Comparison of ENCODE assay signal across 14 cellular contexts in genomic region chr7:88291401-88292173, GRCh38. TPM values are rescaled to one million over a fixed set of nuclear protein-coding genes. Genes with fewer than 3 reads are reported as not detected.
DNase-seq lines count a peak whose midpoint lies in the region; ATAC-seq, FAIRE-seq and TF ChIP-seq lines count a peak whose summit lies in the region.
"Had no signal": no experiment of that assay in that cellular context is flagged by ENCODE, and none has a peak within 500 bp of the region (broad histone marks: within the 10 kb centered on the region; RNA-seq: fewer than 3 reads in every experiment).

No MANE protein-coding gene starts in this region.

- H3K36me3 ChIP-seq in breast epithelium (no peaks in the 10 kb centered on the region), left lung (peaks cover 0 to 15% of the 10 kb centered on the region in 2 donors), gastrocnemius medialis (no peaks in the 10 kb centered on the region)

- H3K27me3 ChIP-seq in breast epithelium (no peaks in the 10 kb centered on the region), left lung (no peaks in the 10 kb centered on the region), gastrocnemius medialis (no peaks in the 10 kb centered on the region)

- H3K4me1 ChIP-seq in breast epithelium (no peaks in the 10 kb centered on the region), left lung (peaks cover 0 to 4% of the 10 kb centered on the region in 2 donors), gastrocnemius medialis (no peaks in the 10 kb centered on the region)

- no TSS peak for BruUV-seq in MCF 10A (replicated peaks; lab: Mats Ljungman, UMichigan)

- H3K27ac Mint-ChIP-seq in MCF 10A (ENCODE audit: low read depth, unreplicated experiment): no peak overlapping the region
- no peak overlapping the region for H3K27ac Mint-ChIP-seq in activated T-helper 2 cell treated with anti-CD3 and anti-CD28 coated beads, Interferon-gamma antibody, Interleukin-2, Interleukin-4, amounts not matched to agents 10 μg/mL and 5 μg/mL and 100 μg/mL, durations not matched to agents 14 hours and 24 hours and 36 hours
- H3K27ac Mint-ChIP-seq: activated naive CD4-positive, alpha-beta T cell treated with anti-CD3 and anti-CD28 coated beads for 36 hours had no signal

- no peak overlapping the region for H3K4me3 Mint-ChIP-seq in MCF 10A (ENCODE audit: unreplicated experiment)
- no peak overlapping the region for H3K4me3 Mint-ChIP-seq in activated T-helper 2 cell treated with anti-CD3 and anti-CD28 coated beads, Interferon-gamma antibody, Interleukin-2, Interleukin-4, amounts not matched to agents 10 μg/mL and 5 μg/mL and 100 μg/mL, durations not matched to agents 14 hours and 24 hours and 36 hours (ENCODE audit: low read depth)
- H3K4me3 Mint-ChIP-seq: activated naive CD4-positive, alpha-beta T cell treated with anti-CD3 and anti-CD28 coated beads for 36 hours had no signal

- peaks cover 14% of the 10 kb centered on the region for H3K4me1 Mint-ChIP-seq in MCF 10A (ENCODE audit: insufficient read depth, unreplicated experiment)
- H3K4me1 Mint-ChIP-seq in activated T-helper 2 cell treated with anti-CD3 and anti-CD28 coated beads, Interferon-gamma antibody, Interleukin-2, Interleukin-4, amounts not matched to agents 10 μg/mL and 5 μg/mL and 100 μg/mL, durations not matched to agents 14 hours and 24 hours and 36 hours (ENCODE audit: low read depth): no peaks in the 10 kb centered on the region

- ATAC-seq in left lung (peak; percentile 81), gastrocnemius medialis (no peak)

- TF ChIP-seq CTCF in breast epithelium (IDR thresholded peaks at IDR 0.05): no peak
- TF ChIP-seq CTCF in MCF 10A (IDR thresholded peaks at IDR 0.05; ENCODE audit: unreplicated experiment): no peak
- TF ChIP-seq CTCF in astrocyte of the spinal cord (IDR thresholded peaks at IDR 0.05; ENCODE audit: low read depth, low read length): no peak
- no peak for TF ChIP-seq CTCF in left lung (IDR thresholded peaks at IDR 0.05)
- TF ChIP-seq CTCF in gastrocnemius medialis (IDR thresholded peaks at IDR 0.05 in 4 of 5, conservative IDR thresholded peaks at IDR 0.05 in 1 of 5): no peak

- no peaks in the 10 kb centered on the region for H3K9me3 Mint-ChIP-seq in MCF 10A (ENCODE audit: unreplicated experiment)
- H3K9me3 Mint-ChIP-seq in activated T-helper 2 cell treated with anti-CD3 and anti-CD28 coated beads, Interferon-gamma antibody, Interleukin-2, Interleukin-4, amounts not matched to agents 10 μg/mL and 5 μg/mL and 100 μg/mL, durations not matched to agents 14 hours and 24 hours and 36 hours: no peaks in the 10 kb centered on the region
- H3K9me3 Mint-ChIP-seq: activated naive CD4-positive, alpha-beta T cell treated with anti-CD3 and anti-CD28 coated beads for 36 hours had no signal

- CTCF ChIA-PET in MCF 10A (lab: Yijun Ruan, JAX): no interaction called here

- POLR2A ChIA-PET in MCF 10A (lab: Yijun Ruan, JAX): interaction anchor here (0.9 kb wide), 1 partner anchor 11 kb away, joined by 3 read pairs; no protein-coding TSS in a partner anchor

- H3K27ac ChIP-seq in breast epithelium (peak overlapping the region; percentile 69 to 83), left lung (peak overlapping the region; percentile 54 to 61), gastrocnemius medialis (no peak overlapping the region)

- no peak for TF ChIP-seq POLR2A in breast epithelium (IDR thresholded peaks at IDR 0.05)
- no peak for TF ChIP-seq POLR2A in gastrocnemius medialis (IDR thresholded peaks at IDR 0.05)

- in situ Hi-C loops in astrocyte of the spinal cord (cut with HindIII; ENCODE audit: low sequenced_read_pairs) (no loop called here), gastrocnemius medialis (cut with MboI; ENCODE audit: low sequenced_read_pairs in 4 of 4) (no loop called here)

- DNase-seq in breast epithelium (ENCODE audit: low spot score in 2 of 2) (no peak), MCF 10A (ENCODE audit: unreplicated experiment) (no peak), astrocyte of the spinal cord (ENCODE audit: low read depth, low spot score) (peak; percentile 38), left lung (peak in 1 of 2 donors; percentile 48), urothelium cell line (ENCODE audit: low spot score) (peak; percentile 59), gastrocnemius medialis (no peak), globus pallidus (ENCODE audit: low spot score) (no peak)
- no peak for DNase-seq in activated T-helper 2 cell treated with anti-CD3 and anti-CD28 coated beads, Interferon-gamma antibody, Interleukin-2, Interleukin-4, amounts not matched to agents 10 μg/mL and 5 μg/mL and 100 μg/mL, durations not matched to agents 14 hours and 24 hours and 36 hours (ENCODE audit: low spot score)
- DNase-seq: activated naive CD4-positive, alpha-beta T cell treated with anti-CD3 and anti-CD28 coated beads for 36 hours; cerebellar nuclear complex; DMS 273 treated with DMSO at 0.1 percent for 48 hours; mesendoderm; NCI-H446 had no signal

- H3K36me3 Mint-ChIP-seq in MCF 10A (ENCODE audit: insufficient read depth, unreplicated experiment): no peaks in the 10 kb centered on the region
- no peaks in the 10 kb centered on the region for H3K36me3 Mint-ChIP-seq in activated T-helper 2 cell treated with anti-CD3 and anti-CD28 coated beads, Interferon-gamma antibody, Interleukin-2, Interleukin-4, amounts not matched to agents 10 μg/mL and 5 μg/mL and 100 μg/mL, durations not matched to agents 14 hours and 24 hours and 36 hours (ENCODE audit: low read depth)

- no peak for FAIRE-seq in urothelium cell line (lab: Jason Lieb, UNC)
- FAIRE-seq: endothelial cell of umbilical vein had no signal

- intact Hi-C loops in breast epithelium (cut with DNase I; ENCODE audit: low total_unique reads): no loop called here
- intact Hi-C loops in MCF 10A (cut with micrococcal nuclease): no loop called here
- intact Hi-C loops in left lung (cut with DNase I): no loop called here
- intact Hi-C loops in activated T-helper 2 cell treated with anti-CD3 and anti-CD28 coated beads, Interferon-gamma antibody, Interleukin-2, Interleukin-4, amounts not matched to agents 10 μg/mL and 5 μg/mL and 100 μg/mL, durations not matched to agents 14 hours and 24 hours and 36 hours (cut with micrococcal nuclease): no loop called here
- intact Hi-C loops in gastrocnemius medialis (cut with DNase I; ENCODE audit: low total_unique reads): no loop called here

- H3K27me3 Mint-ChIP-seq in MCF 10A (ENCODE audit: insufficient read depth, unreplicated experiment): no peaks in the 10 kb centered on the region
- H3K27me3 Mint-ChIP-seq in activated T-helper 2 cell treated with anti-CD3 and anti-CD28 coated beads, Interferon-gamma antibody, Interleukin-2, Interleukin-4, amounts not matched to agents 10 μg/mL and 5 μg/mL and 100 μg/mL, durations not matched to agents 14 hours and 24 hours and 36 hours (ENCODE audit: low read depth): no peaks in the 10 kb centered on the region

- H3K9me3 ChIP-seq in breast epithelium: peaks cover 0 to 5% of the 10 kb centered on the region in 2 donors
- peaks cover 0 to 2% of the 10 kb centered on the region in 2 donors for H3K9me3 ChIP-seq in left lung
- no peaks in the 10 kb centered on the region for H3K9me3 ChIP-seq in gastrocnemius medialis

- H3K4me3 ChIP-seq in breast epithelium: no peak overlapping the region
- no peak overlapping the region for H3K4me3 ChIP-seq in astrocyte of the spinal cord (ENCODE audit: low read depth, low read length)
- no peak overlapping the region for H3K4me3 ChIP-seq in left lung
- no peak overlapping the region for H3K4me3 ChIP-seq in gastrocnemius medialis

RNA-seq across cellular contexts. Expression of gene STEAP4, which starts 15.1 kb away (rescaled TPM):
- total RNA-seq in breast epithelium (100 to 1,000 TPM in 1 of 3 donors, 10 to 100 TPM in 2; 49.3 to 165 (median 73.1) TPM), MCF 10A (2022) (not detected in 2 replicates), left lung (100 to 1,000 TPM in 1 of 2 donors, 10 to 100 TPM in 1; 93.0 to 149 TPM), gastrocnemius medialis (10 to 100 TPM; 13.5 to 24.5 (median 16.2) TPM)
- total RNA-seq in activated T-helper 2 cell treated with anti-CD3 and anti-CD28 coated beads, Interferon-gamma antibody, Interleukin-2, Interleukin-4, amounts not matched to agents 10 μg/mL and 5 μg/mL and 100 μg/mL, durations not matched to agents 14 hours and 24 hours and 36 hours: 0.39 and 0.48 TPM in 2 replicates
- total RNA-seq: activated naive CD4-positive, alpha-beta T cell treated with anti-CD3 and anti-CD28 coated beads for 36 hours; endothelial cell of umbilical vein had no signal

Comparison
In these comparisons a context has a peak if more than half of its experiments do, and no peak if none do; other contexts are left out.
1. DNase-seq: peak in astrocyte of the spinal cord (single experiment) and urothelium cell line (single experiment); none in breast epithelium (0 of 2), MCF 10A (single experiment), activated T-helper 2 cell treated with anti-CD3 and anti-CD28 coated beads, Interferon-gamma antibody, Interleukin-2, Interleukin-4, amounts not matched to agents 10 μg/mL and 5 μg/mL and 100 μg/mL, durations not matched to agents 14 hours and 24 hours and 36 hours (single experiment), gastrocnemius medialis (0 of 2) and globus pallidus (single experiment).
2. H3K27ac ChIP-seq: peak in breast epithelium (2 of 2) and left lung (2 of 2); none in gastrocnemius medialis (0 of 4).